ENCODE assay signal across 2 cellular contexts in the genomic region with DNA sequence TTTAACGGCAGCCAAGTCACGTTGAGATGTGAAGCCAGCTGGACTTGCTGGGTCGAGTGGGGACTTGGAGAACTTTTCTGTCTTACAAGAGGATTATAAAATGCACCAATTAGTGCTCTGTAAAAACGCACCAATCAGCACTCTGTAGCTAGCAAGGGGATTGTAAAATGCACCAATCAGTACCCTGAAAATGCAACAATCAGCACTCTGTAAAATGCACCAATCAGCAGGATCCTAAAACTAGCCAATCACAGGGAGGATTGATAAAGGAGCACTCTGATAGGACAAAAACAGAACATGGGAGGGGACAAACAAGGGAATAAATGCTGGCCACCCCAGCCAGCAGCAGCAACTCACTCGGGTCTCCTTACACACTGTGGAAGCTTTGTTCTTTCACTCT.
A peak's percentile ranks its signal among the peaks of the same experiment; 100 is the strongest.
TF ChIP-seq lines count a peak whose summit lies in the region.

No MANE protein-coding gene starts in this region.

TF ChIP-seq in IMR-90, 13 proteins besides CTCF, POLR2A, EP300 and RAD21:
- TF ChIP-seq, protein P1, sequence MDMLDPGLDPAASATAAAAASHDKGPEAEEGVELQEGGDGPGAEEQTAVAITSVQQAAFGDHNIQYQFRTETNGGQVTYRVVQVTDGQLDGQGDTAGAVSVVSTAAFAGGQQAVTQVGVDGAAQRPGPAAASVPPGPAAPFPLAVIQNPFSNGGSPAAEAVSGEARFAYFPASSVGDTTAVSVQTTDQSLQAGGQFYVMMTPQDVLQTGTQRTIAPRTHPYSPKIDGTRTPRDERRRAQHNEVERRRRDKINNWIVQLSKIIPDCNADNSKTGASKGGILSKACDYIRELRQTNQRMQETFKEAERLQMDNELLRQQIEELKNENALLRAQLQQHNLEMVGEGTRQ (IDR thresholded peaks at IDR 0.05; ENCODE audit: low read depth, low read length): no peak
- TF ChIP-seq FOS (IDR thresholded peaks at IDR 0.05; ENCODE audit: low read depth, low read length): no peak
- TF ChIP-seq CEBPB (IDR thresholded peaks at IDR 0.05; ENCODE audit: low read depth, low read length): no peak
- no peak for TF ChIP-seq CHD1 (IDR thresholded peaks at IDR 0.05; ENCODE audit: low read depth, low read length)
- no peak for TF ChIP-seq NFE2L2 (IDR thresholded peaks at IDR 0.05; ENCODE audit: low read depth, low read length)
- no peak for TF ChIP-seq RFX5 (IDR thresholded peaks at IDR 0.05; ENCODE audit: low read depth, low read length)
- TF ChIP-seq MAFK (IDR thresholded peaks at IDR 0.05; ENCODE audit: low read depth, low read length): 0 out of 2 replicates have a peak, but pooled peaks have one; percentile 5

TF ChIP-seq in HepG2, 621 proteins besides CTCF, POLR2A, EP300 and RAD21:
- TF ChIP-seq, protein P2, sequence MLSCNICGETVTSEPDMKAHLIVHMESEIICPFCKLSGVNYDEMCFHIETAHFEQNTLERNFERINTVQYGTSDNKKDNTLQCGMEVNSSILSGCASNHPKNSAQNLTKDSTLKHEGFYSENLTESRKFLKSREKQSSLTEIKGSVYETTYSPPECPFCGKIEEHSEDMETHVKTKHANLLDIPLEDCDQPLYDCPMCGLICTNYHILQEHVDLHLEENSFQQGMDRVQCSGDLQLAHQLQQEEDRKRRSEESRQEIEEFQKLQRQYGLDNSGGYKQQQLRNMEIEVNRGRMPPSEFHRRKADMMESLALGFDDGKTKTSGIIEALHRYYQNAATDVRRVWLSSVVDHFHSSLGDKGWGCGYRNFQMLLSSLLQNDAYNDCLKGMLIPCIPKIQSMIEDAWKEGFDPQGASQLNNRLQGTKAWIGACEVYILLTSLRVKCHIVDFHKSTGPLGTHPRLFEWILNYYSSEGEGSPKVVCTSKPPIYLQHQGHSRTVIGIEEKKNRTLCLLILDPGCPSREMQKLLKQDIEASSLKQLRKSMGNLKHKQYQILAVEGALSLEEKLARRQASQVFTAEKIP (CRISPR knock-in tag; IDR thresholded peaks at IDR 0.05; ENCODE audit: borderline replicate concordance): no peak
- TF ChIP-seq ZNF180 (CRISPR knock-in tag; IDR thresholded peaks at IDR 0.05; ENCODE audit: borderline replicate concordance, low read depth) (no peak), MAFK (conservative IDR thresholded peaks at IDR 0.05 in 1 of 2, IDR thresholded peaks at IDR 0.05 in 1 of 2; ENCODE audit: low read length in 2 of 2) (peak; percentile 6 to 58; a peak in 3 of 4 replicates), ZNF709 (CRISPR knock-in tag; IDR thresholded peaks at IDR 0.05) (no peak), MAFF (IDR thresholded peaks at IDR 0.05; ENCODE audit: low read depth, low read length) (peak; percentile 50; the same call in 1 of the 2 replicates), ZNF773 (CRISPR knock-in tag; IDR thresholded peaks at IDR 0.05; ENCODE audit: borderline replicate concordance) (no peak), ETV5 (CRISPR knock-in tag; IDR thresholded peaks at IDR 0.05; ENCODE audit: borderline replicate concordance) (no peak)
- TF ChIP-seq, protein P3, sequence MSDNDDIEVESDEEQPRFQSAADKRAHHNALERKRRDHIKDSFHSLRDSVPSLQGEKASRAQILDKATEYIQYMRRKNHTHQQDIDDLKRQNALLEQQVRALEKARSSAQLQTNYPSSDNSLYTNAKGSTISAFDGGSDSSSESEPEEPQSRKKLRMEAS (IDR thresholded peaks at IDR 0.05): no peak
- TF ChIP-seq, protein P4, sequence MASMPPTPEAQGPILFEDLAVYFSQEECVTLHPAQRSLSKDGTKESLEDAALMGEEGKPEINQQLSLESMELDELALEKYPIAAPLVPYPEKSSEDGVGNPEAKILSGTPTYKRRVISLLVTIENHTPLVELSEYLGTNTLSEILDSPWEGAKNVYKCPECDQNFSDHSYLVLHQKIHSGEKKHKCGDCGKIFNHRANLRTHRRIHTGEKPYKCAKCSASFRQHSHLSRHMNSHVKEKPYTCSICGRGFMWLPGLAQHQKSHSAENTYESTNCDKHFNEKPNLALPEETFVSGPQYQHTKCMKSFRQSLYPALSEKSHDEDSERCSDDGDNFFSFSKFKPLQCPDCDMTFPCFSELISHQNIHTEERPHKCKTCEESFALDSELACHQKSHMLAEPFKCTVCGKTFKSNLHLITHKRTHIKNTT (CRISPR knock-in tag; IDR thresholded peaks at IDR 0.05): no peak
TF ChIP-seq in HepG2: peak in this region for 2.
